Comparison of ENCODE assay signal across 24 cellular contexts in the genomic region with DNA sequence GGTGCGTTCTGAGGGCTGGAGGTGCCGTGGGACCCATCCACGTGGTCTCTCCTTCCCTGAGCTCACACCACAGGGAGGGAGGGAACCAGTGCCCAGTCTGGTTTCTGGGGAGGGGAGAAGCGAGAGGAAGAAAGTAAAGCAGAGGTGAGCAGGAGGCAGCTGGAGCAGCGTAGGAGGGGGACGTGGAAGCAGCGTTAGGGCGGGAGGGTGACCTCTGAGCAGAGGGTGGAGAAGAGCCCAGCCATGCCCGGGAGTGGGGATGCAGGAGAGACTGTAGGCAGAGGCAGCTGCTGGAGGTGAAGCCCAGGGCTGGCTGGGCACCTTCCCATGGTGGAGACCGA. TPM values are rescaled to one million over a fixed set of nuclear protein-coding genes. Genes with fewer than 3 reads are reported as not detected.
DNase-seq lines count a peak whose midpoint lies in the region; ATAC-seq, FAIRE-seq and TF ChIP-seq lines count a peak whose summit lies in the region.
"Had no signal": no experiment of that assay in that cellular context is flagged by ENCODE, and none has a peak within 500 bp of the region (broad histone marks: within the 10 kb centered on the region; RNA-seq: fewer than 3 reads in every experiment).

No MANE protein-coding gene starts in this region.

- no peaks in the 10 kb centered on the region for H3K9me3 ChIP-seq in HEK293 (ENCODE audit: control insufficient read depth, insufficient read depth, low read depth, low read length)
- no peaks in the 10 kb centered on the region for H3K9me3 ChIP-seq in esophagus squamous epithelium
- H3K9me3 ChIP-seq: BE2C, SJSA1 had no signal

- no peaks in the 10 kb centered on the region for H3K36me3 Mint-ChIP-seq in T-cell

- intact Hi-C loops in esophagus squamous epithelium (cut with DNase I), result no loop called here

- CTCF ChIA-PET in HEK293 (lab: Yijun Ruan, JAX) (interaction anchor here (0.6 kb wide), 1 partner anchor 175 kb away, joined by 4 read pairs; no protein-coding TSS in a partner anchor), T-cell (lab: Charles Lee) (no interaction called here)

- no peaks in the 10 kb centered on the region for H3K36me3 ChIP-seq in HEK293 (ENCODE audit: control insufficient read depth in 2 of 2, insufficient read depth in 1 of 2, low read length in 2 of 2)
- no peaks in the 10 kb centered on the region for H3K36me3 ChIP-seq in esophagus squamous epithelium
- H3K36me3 ChIP-seq: BE2C, SJSA1 had no signal

- peaks cover 0 to 98% (median 0%) of the 10 kb centered on the region in 4 donors for H3K27me3 ChIP-seq in esophagus squamous epithelium
- H3K27me3 ChIP-seq: BE2C, SJSA1 had no signal

- H3K27ac ChIP-seq in HEK293 (ENCODE audit: extremely low read depth, low read depth, low read length) (no peak overlapping the region), esophagus squamous epithelium (no peak overlapping the region)
- H3K27ac ChIP-seq: PC-9, SJSA1 had no signal

- H3K9me3 Mint-ChIP-seq in T-cell, result no peaks in the 10 kb centered on the region

- no peak for ATAC-seq in T-cell (replicated peaks in 1 of 4)

- TF ChIP-seq POLR2A in esophagus squamous epithelium (IDR thresholded peaks at IDR 0.05), result no peak

- TF ChIP-seq CTCF in HEK293 (tag by site-specific recombination; IDR thresholded peaks at IDR 0.05) (no peak), esophagus squamous epithelium (IDR thresholded peaks at IDR 0.05) (no peak)

- H3K4me3 Mint-ChIP-seq in T-cell, result no peak overlapping the region

- H3K27ac Mint-ChIP-seq in T-cell, result no peak overlapping the region

- H3K4me3 ChIP-seq in HEK293 (ENCODE audit: low read depth, low read length) (no peak overlapping the region), esophagus squamous epithelium (no peak overlapping the region)
- H3K4me3 ChIP-seq: PC-9, SJSA1 had no signal

- no peaks in the 10 kb centered on the region for H3K4me1 Mint-ChIP-seq in T-cell

- H3K27me3 Mint-ChIP-seq in T-cell, result peaks cover 41 to 62% of the 10 kb centered on the region in 2 donors

- FAIRE-seq in urothelium cell line (lab: Jason Lieb, UNC), result peak; percentile 27
- FAIRE-seq: H54 had no signal

- WGBS in esophagus squamous epithelium, 2 donors, result 49 to 56% methylated on average over 8 to 10 of the region's 10 CpGs

- POLR2A ChIA-PET in HEK293 (lab: Yijun Ruan, JAX), result no interaction called here
- POLR2A ChIA-PET in T-cell (lab: Charles Lee), result no interaction called here

- H3K4me1 ChIP-seq in HEK293 (ENCODE audit: control insufficient read depth, insufficient read depth, low read length) (no peaks in the 10 kb centered on the region), esophagus squamous epithelium (no peaks in the 10 kb centered on the region)
- H3K4me1 ChIP-seq: BE2C had no signal

- DNase-seq in ecto neural progenitor cell (ENCODE audit: low spot score) (peak; percentile 44), mesenteric fat pad (ENCODE audit: low spot score) (peak; percentile 68), urothelium cell line (ENCODE audit: low spot score) (no peak), esophagus squamous epithelium (lab: John Stamatoyannopoulos, UW) (no peak), LoVo (ENCODE audit: low spot score) (no peak), T-cell (no peak)
- DNase-seq: BE2C, DMS153, DND-41, IMR-90, KG1, MM.1S, NCI-H1417, NCI-H1694, NCI-H2029 treated with DMSO at 0.1 percent for 48 hours, NCI-H446 treated with DMSO at 0.1 percent for 48 hours, NCI-H526 treated with DMSO at 0.1 percent for 48 hours, PC-9, Right ventricle myocardium superior, RPMI8226 had no signal

TF ChIP-seq in HEK293, 187 proteins besides CTCF, POLR2A, EP300 and RAD21:
- no peak for TF ChIP-seq YY1 (tag by site-specific recombination; IDR thresholded peaks at IDR 0.05)
- TF ChIP-seq EGR2 (tag by site-specific recombination; IDR thresholded peaks at IDR 0.05; ENCODE audit: low read depth), result 0 out of 2 replicates have a peak, but pooled peaks have one; percentile 26
TF ChIP-seq in HEK293: peak in this region for 1.

RNA-seq across cellular contexts. Expression of a gene that starts 45.3 kb away (rescaled TPM):
- total RNA-seq in mesenteric fat pad (not detected), esophagus squamous epithelium (not detected), T-cell (not detected)
- total RNA-seq: A673, IMR-90, PC-9, Right ventricle myocardium superior, SJSA1 had no signal

Comparison
In these comparisons a context has a peak if more than half of its experiments do, and no peak if none do; other contexts are left out.
1. DNase-seq: peak in ecto neural progenitor cell (single experiment) and mesenteric fat pad (single experiment); none in urothelium cell line (single experiment), esophagus squamous epithelium (single experiment), LoVo (single experiment) and T-cell (0 of 34).